27 cellular contexts compared by ENCODE assay signal in the genomic region with DNA sequence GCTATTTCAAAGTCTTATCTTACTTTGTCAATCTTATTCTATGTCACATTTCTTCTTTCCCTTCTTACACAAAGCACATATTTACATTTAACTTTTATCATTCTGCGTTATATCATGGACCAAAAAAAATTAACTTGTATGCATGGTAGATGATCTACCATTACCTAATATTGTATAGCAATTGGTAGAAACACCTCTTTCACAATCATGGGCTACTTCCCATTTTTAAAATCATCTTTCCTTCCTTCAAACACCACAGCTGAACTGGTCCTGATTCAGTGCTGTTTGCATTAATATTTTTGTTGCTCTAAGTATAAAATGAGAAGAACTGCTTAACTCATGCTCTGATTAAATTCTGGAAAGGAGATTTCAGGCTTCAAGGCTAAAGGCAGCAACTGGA.
"Had no signal": no experiment of that assay in that cellular context is flagged by ENCODE, and none has a peak within 500 bp of the region (broad histone marks: within the 10 kb centered on the region; RNA-seq: fewer than 3 reads in every experiment).

No MANE protein-coding gene starts in this region.

- ATAC-seq: activated naive CD4-positive, alpha-beta T cell treated with anti-CD3 and anti-CD28 coated beads, Interleukin-2, amount 50 U/mL, for 72 hours; activated T-cell treated with anti-CD3 and anti-CD28 coated beads, Interleukin-2, amount 50 U/mL, for 72 hours; esophagus mucosa; naive thymus-derived CD4-positive, alpha-beta T cell; right cardiac atrium; stimulated activated naive CD8-positive, alpha-beta T cell treated with anti-CD3 and anti-CD28 coated beads, Interleukin-15, amount 100 ng/mL, for 72 hours had no signal

- H3K4me1 ChIP-seq: breast epithelium, spleen, upper lobe of left lung had no signal

- H3K4me3 ChIP-seq: breast epithelium, spleen, upper lobe of left lung, vagina had no signal

- H3K27ac ChIP-seq: breast epithelium, spleen, upper lobe of left lung, vagina had no signal

- H3K36me3 ChIP-seq: breast epithelium, spleen, upper lobe of left lung, vagina had no signal

- DNase-seq: activated B cell treated with CpG ODN at 0.5 μM for 24 hours; activated CD4-positive, alpha-beta T cell treated with anti-CD3 and anti-CD28 coated beads for 4 hours; activated CD4-positive, alpha-beta T cell treated with anti-CD3 and anti-CD28 coated beads, Interleukin-2, amount 50 U/mL, for 4 hours; activated naive CD4-positive, alpha-beta T cell; activated T-cell treated with anti-CD3 and anti-CD28 coated beads for 4 hours; activated T-cell treated with anti-CD3 and anti-CD28 coated beads, Interleukin-2, amount 50 U/mL, for 72 hours; central memory CD4-positive, alpha-beta T cell; endodermal cell; foreskin fibroblast; head of caudate nucleus; hypothalamus; immature natural killer cell; midbrain; naive thymus-derived CD4-positive, alpha-beta T cell; nucleus accumbens; posterior cingulate gyrus; right cardiac atrium; spleen; stimulated activated CD4-positive, alpha-beta T cell treated with anti-CD3 and anti-CD28 coated beads, Interleukin-2, amount 100 ng/mL, for 48 hours; stimulated activated naive CD8-positive, alpha-beta T cell treated with anti-CD3 and anti-CD28 coated beads, Interleukin-15, amount 100 ng/mL, for 72 hours; substantia nigra; T-helper 2 cell; upper lobe of left lung had no signal

- H3K27me3 ChIP-seq: breast epithelium, spleen, upper lobe of left lung, vagina had no signal

- H3K9me3 ChIP-seq: breast epithelium, spleen, upper lobe of left lung, vagina had no signal
